In the genomic region with DNA sequence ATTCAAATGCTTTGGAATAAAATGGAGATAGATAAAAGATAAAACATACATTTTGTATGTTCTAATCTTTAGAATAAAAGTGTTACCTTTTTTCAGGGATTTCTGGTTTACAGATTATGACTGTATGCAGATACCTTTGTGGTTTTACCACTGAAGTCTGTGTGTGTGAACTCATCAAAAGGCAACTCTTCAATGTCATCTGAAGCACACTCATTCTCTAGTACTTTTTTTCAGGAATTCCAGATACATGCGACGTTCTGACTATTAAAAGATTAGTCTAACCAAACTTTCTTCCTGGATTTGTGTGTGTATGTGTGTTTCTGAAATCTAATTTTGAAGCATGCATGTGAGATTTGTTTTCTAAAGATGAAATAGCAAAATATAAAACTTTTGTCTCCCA, we compare ENCODE assay signal across 10 cellular contexts.
DNase-seq lines count a peak whose midpoint lies in the region; ATAC-seq lines count a peak whose summit lies in the region.
"Had no signal": no experiment of that assay in that cellular context is flagged by ENCODE, and none has a peak within 500 bp of the region (broad histone marks: within the 10 kb centered on the region; RNA-seq: fewer than 3 reads in every experiment).

No MANE protein-coding gene starts in this region.

- peak overlapping the region; percentile 89 for H2AFZ ChIP-seq in neuronal stem cell (ENCODE audit: low read length)

- WGBS in neuronal stem cell (ENCODE audit: extremely low coverage in 2 of 2, insufficient read length in 2 of 2, insufficient replicate concordance in 1 of 2), 2 donors, result no CpG with 5 or more reads among the region's 2 CpGs

- no peak overlapping the region for H3K14ac ChIP-seq in neuronal stem cell (ENCODE audit: low read length)

- H2BK120ac ChIP-seq in neuronal stem cell (ENCODE audit: low read depth, low read length), result no peak overlapping the region

- no peak overlapping the region for H3K4me2 ChIP-seq in neuronal stem cell (ENCODE audit: insufficient read depth, low read length, poor library complexity, severe bottlenecking)

- peak overlapping the region; percentile 81 for H3K4me3 ChIP-seq in endocrine pancreas (ENCODE audit: control insufficient read depth, insufficient read depth, low read length)
- H3K4me3 ChIP-seq in neuronal stem cell (ENCODE audit: low read length in 2 of 2), result peak overlapping the region in 1 of 2 donors; percentile 58

- no peak overlapping the region for H2BK15ac ChIP-seq in neuronal stem cell (ENCODE audit: low read length)

- 0 out of 2 replicates have a peak overlapping the region, but pooled peaks have one; percentile 69 for H3K9ac ChIP-seq in ES-I3 (ENCODE audit: low read depth, low read length)
- no peak overlapping the region for H3K9ac ChIP-seq in endocrine pancreas (ENCODE audit: control insufficient read depth, insufficient read depth, low read length)
- no peak overlapping the region for H3K9ac ChIP-seq in neuronal stem cell (ENCODE audit: low read depth, low read length, poor library complexity)

- no peak overlapping the region for H2BK5ac ChIP-seq in neuronal stem cell (ENCODE audit: low read length)

- no peaks in the 10 kb centered on the region for H3K9me3 Mint-ChIP-seq in natural killer cell treated with Interleukin-12 subunit alpha and Interleukin-12 subunit beta and Interleukin-15 and Interleukin-18, amount 100 ng/mL, for 72 hours
- peaks cover 0 to 15% (median 2%) of the 10 kb centered on the region in 6 donors for H3K9me3 Mint-ChIP-seq in immature natural killer cell
- H3K9me3 Mint-ChIP-seq: CD4-positive, alpha-beta T cell had no signal

- peak overlapping the region; percentile 13 for H3K27ac ChIP-seq in neuronal stem cell (replicated peaks; ENCODE audit: low read length)

- no peaks in the 10 kb centered on the region for H3K36me3 ChIP-seq in ES-I3 (ENCODE audit: insufficient read depth, low read length)
- H3K36me3 ChIP-seq in endocrine pancreas (ENCODE audit: control insufficient read depth, insufficient read depth, low read length), result no peaks in the 10 kb centered on the region
- H3K36me3 ChIP-seq in neuronal stem cell (replicated peaks in 1 of 2; ENCODE audit: control insufficient read depth in 2 of 2, insufficient read depth in 2 of 2, low read length in 2 of 2), result no peaks in the 10 kb centered on the region

- ATAC-seq in natural killer cell treated with Interleukin-12 subunit alpha and Interleukin-12 subunit beta and Interleukin-15 and Interleukin-18, amount 100 ng/mL, for 72 hours, result no peak

- H2AK5ac ChIP-seq in neuronal stem cell (ENCODE audit: low read depth, low read length), result no peak overlapping the region

- peaks cover 7% of the 10 kb centered on the region; the same call in 1 of the 2 replicates for H3K4me1 ChIP-seq in ES-I3 (ENCODE audit: insufficient read depth, low read length)
- no peaks in the 10 kb centered on the region for H3K4me1 ChIP-seq in endocrine pancreas (ENCODE audit: control insufficient read depth, insufficient read depth, low read length)
- H3K4me1 ChIP-seq in neuronal stem cell (ENCODE audit: control insufficient read depth in 2 of 2, insufficient read depth in 1 of 2, low read depth in 1 of 2, low read length in 2 of 2), result peaks cover 0 to 22% of the 10 kb centered on the region in 2 donors

- peaks cover 4% of the 10 kb centered on the region for H3K36me3 Mint-ChIP-seq in natural killer cell treated with Interleukin-12 subunit alpha and Interleukin-12 subunit beta and Interleukin-15 and Interleukin-18, amount 100 ng/mL, for 72 hours
- H3K36me3 Mint-ChIP-seq in immature natural killer cell, result no peaks in the 10 kb centered on the region

- H3K79me1 ChIP-seq in neuronal stem cell (ENCODE audit: low read depth, low read length), result no peaks in the 10 kb centered on the region

- no peak overlapping the region for H2BK12ac ChIP-seq in neuronal stem cell (ENCODE audit: low read length)

- no peaks in the 10 kb centered on the region for H3K4me1 Mint-ChIP-seq in natural killer cell treated with Interleukin-12 subunit alpha and Interleukin-12 subunit beta and Interleukin-15 and Interleukin-18, amount 100 ng/mL, for 72 hours (ENCODE audit: low read depth in 2 of 2)
- H3K4me1 Mint-ChIP-seq in immature natural killer cell, result peaks cover 0 to 12% of the 10 kb centered on the region in 2 donors

- peaks cover 13 to 20% of the 10 kb centered on the region in 2 donors for H3K27me3 Mint-ChIP-seq in natural killer cell treated with Interleukin-12 subunit alpha and Interleukin-12 subunit beta and Interleukin-15 and Interleukin-18, amount 100 ng/mL, for 72 hours
- peaks cover 4 to 11% (median 6%) of the 10 kb centered on the region in 3 donors for H3K27me3 Mint-ChIP-seq in immature natural killer cell (ENCODE audit: low read depth in 3 of 3)

- no peak overlapping the region for H3K27ac Mint-ChIP-seq in natural killer cell treated with Interleukin-12 subunit alpha and Interleukin-12 subunit beta and Interleukin-15 and Interleukin-18, amount 100 ng/mL, for 72 hours
- H3K27ac Mint-ChIP-seq in immature natural killer cell, result no peak overlapping the region
- H3K27ac Mint-ChIP-seq: CD4-positive, alpha-beta T cell had no signal

- no peak overlapping the region for H4K8ac ChIP-seq in neuronal stem cell (ENCODE audit: low read depth, low read length)

- no peak overlapping the region for H3K4me3 Mint-ChIP-seq in natural killer cell treated with Interleukin-12 subunit alpha and Interleukin-12 subunit beta and Interleukin-15 and Interleukin-18, amount 100 ng/mL, for 72 hours
- H3K4me3 Mint-ChIP-seq in immature natural killer cell, result no peak overlapping the region
- H3K4me3 Mint-ChIP-seq: CD4-positive, alpha-beta T cell had no signal

- no peaks in the 10 kb centered on the region for H3K27me3 ChIP-seq in endocrine pancreas (ENCODE audit: control insufficient read depth, insufficient read depth, low read length)
- no peaks in the 10 kb centered on the region for H3K27me3 ChIP-seq in neuronal stem cell (ENCODE audit: control insufficient read depth in 3 of 3, insufficient read depth in 3 of 3, low read depth in 1 of 3, low read length in 3 of 3)

- H3K4ac ChIP-seq in neuronal stem cell (ENCODE audit: low read length), result no peak overlapping the region

- no peak overlapping the region for H3K23ac ChIP-seq in neuronal stem cell (ENCODE audit: low read depth, low read length, poor library complexity)

- DNase-seq in NCI-H69 (lab: John Stamatoyannopoulos, UW), result peak; percentile 42
- no peak for DNase-seq in neuronal stem cell (ENCODE audit: low spot score)
- DNase-seq in natural killer cell treated with Interleukin-12 subunit alpha and Interleukin-12 subunit beta and Interleukin-15 and Interleukin-18, amount 100 ng/mL, for 72 hours (ENCODE audit: low spot score), result no peak
- DNase-seq in DMS153 (lab: John Stamatoyannopoulos, UW), result no peak
- no peak for DNase-seq in stimulated activated CD4-positive, alpha-beta T cell treated with anti-CD3 and anti-CD28 coated beads, Interleukin-2, amount 100 ng/mL, for 48 hours
- DNase-seq in immature natural killer cell, result no peak
- DNase-seq: activated CD8-positive, alpha-beta memory T cell treated with anti-CD3 and anti-CD28 coated beads for 24 hours; CD4-positive, alpha-beta T cell had no signal

- H3K9me3 ChIP-seq in ES-I3 (ENCODE audit: control insufficient read depth, insufficient read depth, low read length) (no peaks in the 10 kb centered on the region), endocrine pancreas (ENCODE audit: control insufficient read depth, low read length) (no peaks in the 10 kb centered on the region), neuronal stem cell (replicated peaks in 1 of 2; ENCODE audit: control insufficient read depth in 2 of 2, insufficient read depth in 1 of 2, low read depth in 1 of 2, low read length in 2 of 2) (no peaks in the 10 kb centered on the region)

- no peak overlapping the region for H4K91ac ChIP-seq in neuronal stem cell (ENCODE audit: low read depth, low read length, poor library complexity)

- H3K18ac ChIP-seq in neuronal stem cell (ENCODE audit: low read length), result no peak overlapping the region
